ENCODE assay signal across 21 cellular contexts in genomic region chr6:157974967-157975366, GRCh38. TPM values are rescaled to one million over a fixed set of nuclear protein-coding genes. Genes with fewer than 3 reads are reported as not detected.
DNase-seq lines count a peak whose midpoint lies in the region; ATAC-seq and TF ChIP-seq lines count a peak whose summit lies in the region.
"Had no signal": no experiment of that assay in that cellular context is flagged by ENCODE, and none has a peak within 500 bp of the region (broad histone marks: within the 10 kb centered on the region; RNA-seq: fewer than 3 reads in every experiment).

No MANE protein-coding gene starts in this region.

- no TSS peak for BruUV-seq in IMR-90 (replicated peaks; lab: Mats Ljungman, UMichigan)

- POLR2A ChIA-PET in IMR-90 (lab: Charles Lee; ENCODE audit: unreplicated experiment), result no interaction called here

- TF ChIP-seq RAD21 in IMR-90 (IDR thresholded peaks at IDR 0.05; ENCODE audit: low read length), result no peak

- H3K4me1 ChIP-seq in IMR-90 (ENCODE audit: control insufficient read depth, insufficient read depth, low read length), result peaks cover 2% of the 10 kb centered on the region
- H3K4me1 ChIP-seq: Peyer's patch had no signal

- no peak overlapping the region for H3K4me2 ChIP-seq in IMR-90 (ENCODE audit: low read depth, low read length)
- H3K4me2 ChIP-seq: BLaER1 had no signal

- peaks cover 48% of the 10 kb centered on the region for H3K27me3 Mint-ChIP-seq in dendritic cell treated with granulocyte-macrophage colony-stimulating factor and Interleukin-4, amounts not matched to agents 40 ng/mL and 50 ng/mL, for 4 days
- H3K27me3 Mint-ChIP-seq in progenitor cell of endocrine pancreas, result peaks cover 24% of the 10 kb centered on the region

- no peaks in the 10 kb centered on the region for H3K9me3 ChIP-seq in IMR-90 (ENCODE audit: control insufficient read depth, insufficient read depth, low read length)
- H3K9me3 ChIP-seq: BLaER1, Caco-2, MG63, Peyer's patch had no signal

- H3K9ac ChIP-seq in IMR-90 (ENCODE audit: low read depth, low read length), result no peak overlapping the region
- H3K9ac ChIP-seq: BLaER1 had no signal

- dilution Hi-C loops in IMR-90 (cut with HindIII; ENCODE audit: low sequenced_read_pairs, unreplicated experiment), result no loop called here

- H3K9me1 ChIP-seq in IMR-90 (ENCODE audit: insufficient read depth, low read length), result peaks cover 5% of the 10 kb centered on the region

- H2BK120ac ChIP-seq in IMR-90 (ENCODE audit: low read depth, low read length), result peak overlapping the region; percentile 23

- intact Hi-C loops in IMR-90 (cut with micrococcal nuclease), result no loop called here
- intact Hi-C loops in dendritic cell treated with granulocyte-macrophage colony-stimulating factor and Interleukin-4, amounts not matched to agents 40 ng/mL and 50 ng/mL, for 4 days (cut with micrococcal nuclease), result no loop called here

- H3K18ac ChIP-seq in IMR-90 (ENCODE audit: low read depth, low read length), result no peak overlapping the region

- ATAC-seq in IMR-90 (ENCODE audit: low read depth), result no peak
- ATAC-seq in HG03432 (IDR thresholded peaks at IDR 0.05; ENCODE audit: unreplicated experiment), result no peak
- ATAC-seq in omental fat pad (ENCODE audit: low FRiP score), result no peak
- ATAC-seq: K562 had no signal

- H4K91ac ChIP-seq in IMR-90 (ENCODE audit: insufficient read depth, low read depth, low read length), result no peak overlapping the region

- peak overlapping the region; percentile 24; the same call in 1 of the 2 replicates for H2AK5ac ChIP-seq in IMR-90 (ENCODE audit: low read depth, low read length)

- TF ChIP-seq CTCF in IMR-90 (conservative IDR thresholded peaks at IDR 0.05; ENCODE audit: low read depth, low read length), result no peak
- no peak for TF ChIP-seq CTCF in progenitor cell of endocrine pancreas (IDR thresholded peaks at IDR 0.05; ENCODE audit: unreplicated experiment)
- no peak for TF ChIP-seq CTCF in omental fat pad (IDR thresholded peaks at IDR 0.05)

- no peaks in the 10 kb centered on the region for H3K79me1 ChIP-seq in IMR-90 (ENCODE audit: low read depth in 1 of 2, low read length in 2 of 2)

- H3K27me3 ChIP-seq in IMR-90 (ENCODE audit: control insufficient read depth, insufficient read depth, low read length), result no peaks in the 10 kb centered on the region
- H3K27me3 ChIP-seq: BLaER1, MG63, Peyer's patch had no signal

- DNase-seq in IMR-90 (no peak), NCI-H69 (lab: John Stamatoyannopoulos, UW) (peak; percentile 46), progenitor cell of endocrine pancreas (ENCODE audit: low spot score, unreplicated experiment) (no peak), NCI-H2227 (lab: John Stamatoyannopoulos, UW; ENCODE audit: unreplicated experiment) (no peak), omental fat pad (ENCODE audit: low spot score) (no peak)
- DNase-seq: ACHN; Caco-2; CD4-positive, alpha-beta memory T cell; DMS 273 treated with DMSO at 0.1 percent for 48 hours; H9; MG63; NCI-H1417; NCI-H187 treated with DMSO at 0.1 percent for 48 hours; NCI-H2227 treated with DMSO at 0.1 percent for 48 hours; NCI-H510A; NCI-H82; Peyer's patch had no signal

- no peaks in the 10 kb centered on the region for H3K36me3 ChIP-seq in IMR-90 (ENCODE audit: control insufficient read depth, insufficient read depth, low read length)
- H3K36me3 ChIP-seq: BLaER1, MG63, Peyer's patch had no signal

- no CpG with 5 or more reads among the region's 3 CpGs for WGBS in IMR-90 (ENCODE audit: extremely low coverage in 2 of 2, insufficient read length in 1 of 2), 2 experiments

- no peak overlapping the region for H3K23ac ChIP-seq in IMR-90 (ENCODE audit: low read depth, low read length)

- H3K27ac ChIP-seq in IMR-90 (ENCODE audit: insufficient read depth, low read length), result no peak overlapping the region
- H3K27ac ChIP-seq: BLaER1, Peyer's patch had no signal

- peak overlapping the region; percentile 17 for H3K4ac ChIP-seq in IMR-90 (ENCODE audit: low read depth, low read length)

- H3K56ac ChIP-seq in IMR-90 (ENCODE audit: extremely low read depth, insufficient read depth, low read length), result no peak overlapping the region

- H3K4me1 Mint-ChIP-seq in dendritic cell treated with granulocyte-macrophage colony-stimulating factor and Interleukin-4, amounts not matched to agents 40 ng/mL and 50 ng/mL, for 4 days (ENCODE audit: low read depth), result peaks cover 32% of the 10 kb centered on the region
- peaks cover 13% of the 10 kb centered on the region for H3K4me1 Mint-ChIP-seq in progenitor cell of endocrine pancreas (ENCODE audit: low read depth)

- no peak overlapping the region for H3K27ac Mint-ChIP-seq in dendritic cell treated with granulocyte-macrophage colony-stimulating factor and Interleukin-4, amounts not matched to agents 40 ng/mL and 50 ng/mL, for 4 days
- H3K27ac Mint-ChIP-seq in progenitor cell of endocrine pancreas, result peak overlapping the region; percentile 88
- H3K27ac Mint-ChIP-seq: H9 had no signal

- H2BK15ac ChIP-seq in IMR-90 (ENCODE audit: low read depth, low read length), result no peak overlapping the region

- no peak overlapping the region for H3K14ac ChIP-seq in IMR-90 (replicated peaks; ENCODE audit: low read depth, low read length)

- no peak overlapping the region for H2BK5ac ChIP-seq in IMR-90 (ENCODE audit: low read depth, low read length, poor library complexity, severe bottlenecking)

- no peaks in the 10 kb centered on the region for H3K36me3 Mint-ChIP-seq in dendritic cell treated with granulocyte-macrophage colony-stimulating factor and Interleukin-4, amounts not matched to agents 40 ng/mL and 50 ng/mL, for 4 days (ENCODE audit: low read depth)
- no peaks in the 10 kb centered on the region for H3K36me3 Mint-ChIP-seq in progenitor cell of endocrine pancreas (ENCODE audit: insufficient read depth)
- H3K36me3 Mint-ChIP-seq: CD4-positive, alpha-beta memory T cell had no signal

- peak overlapping the region; percentile 4 for H3K4me3 Mint-ChIP-seq in dendritic cell treated with granulocyte-macrophage colony-stimulating factor and Interleukin-4, amounts not matched to agents 40 ng/mL and 50 ng/mL, for 4 days
- H3K4me3 Mint-ChIP-seq in progenitor cell of endocrine pancreas (ENCODE audit: low read depth), result no peak overlapping the region
- H3K4me3 Mint-ChIP-seq: CD4-positive, alpha-beta memory T cell; H9 had no signal

- CTCF ChIA-PET in IMR-90 (lab: Yijun Ruan, JAX), result no interaction called here

- no peaks in the 10 kb centered on the region for H4K20me1 ChIP-seq in IMR-90 (ENCODE audit: insufficient read depth, low read length)
- H4K20me1 ChIP-seq: BLaER1 had no signal

- no peaks in the 10 kb centered on the region for H3K9me3 Mint-ChIP-seq in dendritic cell treated with granulocyte-macrophage colony-stimulating factor and Interleukin-4, amounts not matched to agents 40 ng/mL and 50 ng/mL, for 4 days
- H3K9me3 Mint-ChIP-seq in progenitor cell of endocrine pancreas (ENCODE audit: low read depth), result peaks cover 4% of the 10 kb centered on the region
- H3K9me3 Mint-ChIP-seq: CD4-positive, alpha-beta memory T cell; H9 had no signal

- H4K5ac ChIP-seq in IMR-90 (ENCODE audit: low read depth, low read length), result no peak overlapping the region

- 0 out of 4 replicates have a peak overlapping the region, but pooled peaks of 1 of the 2 experiments have one; percentile 7 for H4K8ac ChIP-seq in IMR-90 (ENCODE audit: low read depth in 2 of 2, low read length in 2 of 2)

- peak overlapping the region; percentile 65 for H2BK20ac ChIP-seq in IMR-90 (ENCODE audit: low read depth, low read length)

- no peak overlapping the region for H2AFZ ChIP-seq in IMR-90 (replicated peaks; ENCODE audit: low read length, poor library complexity)

- no peak overlapping the region for H3K4me3 ChIP-seq in IMR-90 (ENCODE audit: insufficient read depth, low read depth, low read length)
- H3K4me3 ChIP-seq: BLaER1, K562, MG63, Peyer's patch had no signal

- TF ChIP-seq POLR2A in IMR-90 (IDR thresholded peaks at IDR 0.05; ENCODE audit: low read depth, low read length), result no peak

- in situ Hi-C loops in IMR-90 (cut with MboI; ENCODE audit: low sequenced_read_pairs), result no loop called here

- H2AK9ac ChIP-seq in IMR-90 (replicated peaks; ENCODE audit: low read depth, low read length, poor library complexity), result peak overlapping the region; percentile 68

TF ChIP-seq in IMR-90, 13 proteins besides CTCF, POLR2A, EP300 and RAD21 (continues in another document):
- no peak for TF ChIP-seq RCOR1 (IDR thresholded peaks at IDR 0.05; ENCODE audit: insufficient replicate concordance, low read length)
- TF ChIP-seq BHLHE40 (IDR thresholded peaks at IDR 0.05; ENCODE audit: low read depth, low read length), result no peak
- TF ChIP-seq RFX5 (IDR thresholded peaks at IDR 0.05; ENCODE audit: low read depth, low read length), result no peak
- no peak for TF ChIP-seq MXI1 (IDR thresholded peaks at IDR 0.05; ENCODE audit: borderline replicate concordance, low read depth, low read length)
- TF ChIP-seq FOS (IDR thresholded peaks at IDR 0.05; ENCODE audit: low read depth, low read length), result no peak
- no peak for TF ChIP-seq NFE2L2 (IDR thresholded peaks at IDR 0.05; ENCODE audit: low read depth, low read length)
- no peak for TF ChIP-seq MAFK (IDR thresholded peaks at IDR 0.05; ENCODE audit: low read depth, low read length)
- no peak for TF ChIP-seq SMC3 (IDR thresholded peaks at IDR 0.05; ENCODE audit: low read depth, low read length)
- TF ChIP-seq CHD1 (IDR thresholded peaks at IDR 0.05; ENCODE audit: low read depth, low read length), result no peak
- no peak for TF ChIP-seq MAZ (IDR thresholded peaks at IDR 0.05; ENCODE audit: borderline replicate concordance, low read depth, low read length)
- no peak for TF ChIP-seq CEBPB (IDR thresholded peaks at IDR 0.05; ENCODE audit: low read depth, low read length)
- TF ChIP-seq ELK1 (IDR thresholded peaks at IDR 0.05; ENCODE audit: borderline replicate concordance, low read depth, low read length), result no peak

RNA-seq across cellular contexts. Expression of gene SYNJ2, which starts 6.7 kb away (rescaled TPM):
- total RNA-seq in IMR-90 (2012; rRNA removed) (43.3 and 45.2 TPM in 2 replicates), progenitor cell of endocrine pancreas (18.9 and 22.2 TPM in 2 replicates), omental fat pad (10 to 100 TPM in 1 of 4 donors, 1 to 10 TPM in 3; 2.3 to 27.6 (median 6.4) TPM)
- 40.8 and 45.6 TPM in 2 replicates for polyA plus RNA-seq in IMR-90 (2012; rRNA removed)
- 21.2 and 29.0 TPM in 2 replicates for polyA plus RNA-seq in IMR-90 (2012; cell fraction: cytosol; rRNA removed)
- 45.7 and 64.6 TPM in 2 replicates for polyA plus RNA-seq in IMR-90 (2012; cell fraction: nucleus; rRNA removed; ENCODE audit: low replicate concordance)
